Comparison of ENCODE assay signal across 1 cellular context in genomic region chr2:177724398-177725287, GRCh38.
TF ChIP-seq lines count a peak whose summit lies in the region.

No MANE protein-coding gene starts in this region.

TF ChIP-seq in K562, 482 proteins besides CTCF, POLR2A, EP300 and RAD21 (continued from another document and continues in another):
- no peak for TF ChIP-seq ZNF407 (IDR thresholded peaks at IDR 0.05; ENCODE audit: low read depth)
- no peak for TF ChIP-seq ZBTB40 (IDR thresholded peaks at IDR 0.05)
- no peak for TF ChIP-seq ZBTB40 (CRISPR knock-in tag; IDR thresholded peaks at IDR 0.05)
- no peak for TF ChIP-seq BRF2 (IDR thresholded peaks at IDR 0.05; ENCODE audit: borderline replicate concordance, insufficient read depth, insufficient read length)
- no peak for TF ChIP-seq ZNF398 (CRISPR knock-in tag; IDR thresholded peaks at IDR 0.05)
- TF ChIP-seq NCOA4 (IDR thresholded peaks at IDR 0.05; ENCODE audit: partially characterized antibody) = no peak
- TF ChIP-seq SREBF2 (CRISPR knock-in tag; IDR thresholded peaks at IDR 0.05) = no peak
- no peak for TF ChIP-seq ZNF584 (CRISPR knock-in tag; IDR thresholded peaks at IDR 0.05; ENCODE audit: low read depth)
- no peak for TF ChIP-seq HNRNPK (IDR thresholded peaks at IDR 0.05; ENCODE audit: low read depth, low read length, poor library complexity, severe bottlenecking)
- TF ChIP-seq SLC30A9 (CRISPR knock-in tag; IDR thresholded peaks at IDR 0.05) = no peak
- TF ChIP-seq DEAF1 (CRISPR knock-in tag; IDR thresholded peaks at IDR 0.05) = peak; percentile 92
- no peak for TF ChIP-seq ADNP (tag; IDR thresholded peaks at IDR 0.05)
- no peak for TF ChIP-seq ZNF12 (CRISPR knock-in tag; IDR thresholded peaks at IDR 0.05)
- no peak for TF ChIP-seq TFE3 (CRISPR knock-in tag; IDR thresholded peaks at IDR 0.05)
- TF ChIP-seq BRD4 (IDR thresholded peaks at IDR 0.05) = 0 out of 2 replicates have a peak, but pooled peaks have one; percentile 35
- no peak for TF ChIP-seq NFRKB (IDR thresholded peaks at IDR 0.05; ENCODE audit: low read depth)
- TF ChIP-seq EHMT2 (IDR thresholded peaks at IDR 0.05) = peak; percentile 66; the same call in 1 of the 2 replicates
- no peak for TF ChIP-seq SIN3B (IDR thresholded peaks at IDR 0.05; ENCODE audit: low read depth)
- TF ChIP-seq CGGBP1 (CRISPR knock-in tag; IDR thresholded peaks at IDR 0.05) = no peak
- no peak for TF ChIP-seq CAMTA2 (CRISPR knock-in tag; conservative IDR thresholded peaks at IDR 0.05)
- no peak for TF ChIP-seq NFATC3 (IDR thresholded peaks at IDR 0.05)
- TF ChIP-seq ZNF24 (IDR thresholded peaks at IDR 0.05) = no peak
- TF ChIP-seq ATF4 (CRISPR knock-in tag; IDR thresholded peaks at IDR 0.05) = no peak
- no peak for TF ChIP-seq IFI16 (CRISPR knock-in tag; IDR thresholded peaks at IDR 0.05)
- TF ChIP-seq ARID3B (CRISPR knock-in tag; IDR thresholded peaks at IDR 0.05; ENCODE audit: borderline replicate concordance) = no peak
- TF ChIP-seq IRF2 (CRISPR knock-in tag; IDR thresholded peaks at IDR 0.05) = no peak
